20 cellular contexts compared by ENCODE assay signal in the genomic region with DNA sequence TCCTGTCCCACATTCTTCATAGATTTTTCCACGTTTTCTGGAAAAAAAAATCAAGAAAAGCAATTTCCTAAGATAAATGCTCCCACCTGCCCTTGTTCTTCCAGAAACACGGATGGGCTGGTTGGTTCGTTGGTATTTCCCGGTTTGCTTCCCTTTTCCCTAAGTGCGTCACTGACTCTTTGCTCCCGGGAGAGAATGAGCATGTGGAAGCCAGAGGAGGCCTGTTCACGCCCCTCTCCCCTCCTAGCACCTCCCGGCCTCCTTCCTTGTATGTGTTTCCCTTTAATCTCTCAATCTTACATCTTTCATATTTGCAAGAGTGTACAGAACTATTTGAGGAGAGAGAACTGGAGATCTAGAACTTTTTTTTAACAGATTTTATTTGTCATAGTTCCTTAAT.
A peak's percentile ranks its signal among the peaks of the same experiment; 100 is the strongest.
DNase-seq lines count a peak whose midpoint lies in the region; ATAC-seq and TF ChIP-seq lines count a peak whose summit lies in the region.
"Had no signal": no experiment of that assay in that cellular context is flagged by ENCODE, and none has a peak within 500 bp of the region (broad histone marks: within the 10 kb centered on the region; RNA-seq: fewer than 3 reads in every experiment).

No MANE protein-coding gene starts in this region.

- H2AK5ac ChIP-seq in H9 (ENCODE audit: insufficient read length, low read length) = no peak overlapping the region

- TF ChIP-seq CTCF in right atrium auricular region (IDR thresholded peaks at IDR 0.05) (no peak), H9 (conservative IDR thresholded peaks at IDR 0.05) (no peak)

- no peak overlapping the region for H3K4me2 ChIP-seq in H9 (ENCODE audit: insufficient read depth, insufficient read length, low read length)

- no peaks in the 10 kb centered on the region for H3K79me2 ChIP-seq in H9 (ENCODE audit: insufficient read depth, low read length)

- no peaks in the 10 kb centered on the region for H3K36me3 ChIP-seq in right atrium auricular region
- H3K36me3 ChIP-seq: BE2C had no signal

- no peak overlapping the region for H3K23ac ChIP-seq in H9 (ENCODE audit: insufficient read length, low read depth, low read length)

- intact Hi-C loops in right cardiac atrium (cut with DNase I) (loop anchor here in 1 of 4 donors (10.0 kb wide), 1 partner anchor 454 kb away; no protein-coding TSS in a partner anchor), sciatic nerve (cut with DNase I) (no loop called here)

- no peak overlapping the region for H2BK120ac ChIP-seq in H9 (ENCODE audit: low read depth, low read length, poor library complexity, severe bottlenecking)

- no peak overlapping the region for H2AFZ ChIP-seq in H9 (ENCODE audit: low read length)

- H3K27ac ChIP-seq in right cardiac atrium (ENCODE audit: low read length) (no peak overlapping the region), right atrium auricular region (no peak overlapping the region), H9 (ENCODE audit: insufficient read length, low read depth, low read length) (no peak overlapping the region)
- H3K27ac ChIP-seq: HL-60 had no signal

- H2BK5ac ChIP-seq in H9 (ENCODE audit: insufficient read length, low read length) = no peak overlapping the region

- no peak overlapping the region for H3K4me3 ChIP-seq in right cardiac atrium (ENCODE audit: low read length)
- no peak overlapping the region for H3K4me3 ChIP-seq in right atrium auricular region
- H3K4me3 ChIP-seq: GM12878 had no signal

- no peaks in the 10 kb centered on the region for H3K9me3 Mint-ChIP-seq in H9
- H3K9me3 Mint-ChIP-seq: HFFc6 had no signal

- H2BK12ac ChIP-seq in H9 (ENCODE audit: insufficient read length, low read depth, low read length) = no peak overlapping the region

- no peak overlapping the region for H2BK15ac ChIP-seq in H9 (ENCODE audit: low read depth, low read length)

- DNase-seq in right cardiac atrium = peak; percentile 26 to 57 (median 47)
- DNase-seq in right atrium auricular region (ENCODE audit: low spot score) = no peak
- peak; percentile 21 for DNase-seq in dermis blood vessel endothelial cell
- DNase-seq in sciatic nerve (ENCODE audit: low spot score) = no peak
- no peak for DNase-seq in H9
- no peak for DNase-seq in NOMO-1 (lab: John Stamatoyannopoulos, UW; ENCODE audit: unreplicated experiment in 2 of 2)
- DNase-seq: ACHN; BE2C; C1 segment of cervical spinal cord; CD4-positive, CD25-positive, alpha-beta regulatory T cell; CD8-positive, alpha-beta memory T cell; COR-L47; DMS 273 treated with DMSO at 0.1 percent for 48 hours; DMS53; DND-41 had no signal

- no peaks in the 10 kb centered on the region for H3K27me3 Mint-ChIP-seq in H9 (ENCODE audit: low read depth)
- H3K27me3 Mint-ChIP-seq: CD4-positive, CD25-positive, alpha-beta regulatory T cell; CD8-positive, alpha-beta memory T cell; IgD-negative memory B cell had no signal

- no peak overlapping the region for H3K14ac ChIP-seq in H9 (ENCODE audit: insufficient read depth, low read length)

- H3K4me3 Mint-ChIP-seq in H9 = no peak overlapping the region
- H3K4me3 Mint-ChIP-seq: CD4-positive, CD25-positive, alpha-beta regulatory T cell; CD8-positive, alpha-beta memory T cell; HFFc6; IgD-negative memory B cell had no signal

- no peak overlapping the region for H4K5ac ChIP-seq in H9 (ENCODE audit: insufficient read length, low read depth, low read length)

- H3K18ac ChIP-seq in H9 (ENCODE audit: insufficient read length, low read depth, low read length) = no peak overlapping the region

- ATAC-seq in right cardiac atrium = peak; percentile 40 to 75
- peak; percentile 50 for ATAC-seq in sciatic nerve
- ATAC-seq: GM12878, HCT116 had no signal

- no peaks in the 10 kb centered on the region for H4K20me1 ChIP-seq in H9 (ENCODE audit: control insufficient read depth, insufficient read depth, insufficient read length)

- H3K27me3 ChIP-seq in right cardiac atrium (ENCODE audit: control insufficient read depth, insufficient read depth) = no peaks in the 10 kb centered on the region
- no peaks in the 10 kb centered on the region for H3K27me3 ChIP-seq in right atrium auricular region
- no peaks in the 10 kb centered on the region for H3K27me3 ChIP-seq in H9 (ENCODE audit: insufficient read depth, low read length)
- H3K27me3 ChIP-seq: BE2C had no signal

- H4K91ac ChIP-seq in H9 (ENCODE audit: insufficient read length, low read depth, low read length) = no peak overlapping the region

- H3K36me3 Mint-ChIP-seq in H9 (ENCODE audit: insufficient read depth in 1 of 3, low read depth in 3 of 3) = no peaks in the 10 kb centered on the region
- H3K36me3 Mint-ChIP-seq: CD4-positive, CD25-positive, alpha-beta regulatory T cell; CD8-positive, alpha-beta memory T cell had no signal

- no peak overlapping the region for H4K8ac ChIP-seq in H9 (replicated peaks; ENCODE audit: insufficient read length, low read depth, low read length)

- no peak overlapping the region for H2BK20ac ChIP-seq in H9 (ENCODE audit: low read depth, low read length, poor library complexity, severe bottlenecking)

- H3K4me1 ChIP-seq in right cardiac atrium (ENCODE audit: control insufficient read depth, insufficient read depth, low read length) (no peaks in the 10 kb centered on the region), right atrium auricular region (no peaks in the 10 kb centered on the region), H9 (ENCODE audit: insufficient read depth, low read length) (no peaks in the 10 kb centered on the region; the same call in 1 of the 2 replicates)
- H3K4me1 ChIP-seq: BE2C had no signal

- no peak overlapping the region for H3K9ac ChIP-seq in H9 (ENCODE audit: extremely low read depth, insufficient read length, low read length)

- no peak overlapping the region for H3T11ph ChIP-seq in H9 (ENCODE audit: low read length)

- H3K56ac ChIP-seq in H9 (ENCODE audit: insufficient read length, low read depth, low read length) = no peak overlapping the region

- H3K9me3 ChIP-seq in right cardiac atrium (ENCODE audit: control insufficient read depth, low read length) (no peaks in the 10 kb centered on the region), right atrium auricular region (no peaks in the 10 kb centered on the region), H9 (ENCODE audit: control insufficient read depth, low read depth, low read length) (no peaks in the 10 kb centered on the region)
- H3K9me3 ChIP-seq: BE2C had no signal

- no peaks in the 10 kb centered on the region for H3K23me2 ChIP-seq in H9 (ENCODE audit: insufficient read length, low read depth, low read length, poor library complexity, severe bottlenecking)

- no peak overlapping the region for H3K4ac ChIP-seq in H9 (ENCODE audit: low read depth, low read length)

- no peaks in the 10 kb centered on the region for H3K79me1 ChIP-seq in H9 (ENCODE audit: insufficient read depth, low read depth, low read length, poor library complexity, severe bottlenecking)

- WGBS in right cardiac atrium = 46% methylated on average over 8 of the region's 8 CpGs
- WGBS in H9 (ENCODE audit: extremely low coverage, insufficient read length, low lambda C conversion rate) = no CpG with 5 or more reads among the region's 8 CpGs

- no peaks in the 10 kb centered on the region for H3K4me1 Mint-ChIP-seq in H9
- H3K4me1 Mint-ChIP-seq: CD4-positive, CD25-positive, alpha-beta regulatory T cell; CD8-positive, alpha-beta memory T cell; IgD-negative memory B cell had no signal

- H3K27ac Mint-ChIP-seq in H9 = no peak overlapping the region
- H3K27ac Mint-ChIP-seq: CD4-positive, CD25-positive, alpha-beta regulatory T cell; CD8-positive, alpha-beta memory T cell; IgD-negative memory B cell had no signal

Comparison
In these comparisons a context has a peak if more than half of its experiments do, and no peak if none do; other contexts are left out.
1. DNase-seq: peak in right cardiac atrium (3 of 3) and dermis blood vessel endothelial cell (single experiment); none in right atrium auricular region (single experiment), sciatic nerve (single experiment), H9 (single experiment) and NOMO-1 (0 of 2).